ENCODE assay signal across 1 cellular context in genomic region chr1:43548285-43549271, GRCh38.
TF ChIP-seq lines count a peak whose summit lies in the region.

No MANE protein-coding gene starts in this region.

TF ChIP-seq in HepG2, 621 proteins besides CTCF, POLR2A, EP300 and RAD21 (continued from another document and continues in another):
- TF ChIP-seq ZNF496 (CRISPR knock-in tag; IDR thresholded peaks at IDR 0.05; ENCODE audit: insufficient replicate concordance) (no peak), CBX2 (IDR thresholded peaks at IDR 0.05; ENCODE audit: low read depth, low read length) (no peak), CBX2 (CRISPR knock-in tag; IDR thresholded peaks at IDR 0.05; ENCODE audit: low read depth) (no peak), PHF5A (CRISPR knock-in tag; IDR thresholded peaks at IDR 0.05; ENCODE audit: low read depth, unreplicated experiment) (peak; percentile 93), FOXA3 (CRISPR knock-in tag; IDR thresholded peaks at IDR 0.05) (peak; percentile 95), ZNF770 (CRISPR knock-in tag; IDR thresholded peaks at IDR 0.05) (no peak), ZBTB37 (CRISPR knock-in tag; IDR thresholded peaks at IDR 0.05) (peak; percentile 60; the same call in 1 of the 2 replicates), BCL3 (CRISPR knock-in tag; IDR thresholded peaks at IDR 0.05) (peak; percentile 92; the same call in 1 of the 2 replicates), SPEN (CRISPR knock-in tag; IDR thresholded peaks at IDR 0.05; ENCODE audit: low read depth) (peak; percentile 85; the same call in 1 of the 2 replicates), NCOA1 (CRISPR knock-in tag; IDR thresholded peaks at IDR 0.05) (peak; percentile 90; the same call in 1 of the 2 replicates), ZNF550 (CRISPR knock-in tag; IDR thresholded peaks at IDR 0.05; ENCODE audit: borderline replicate concordance) (0 out of 2 replicates have a peak, but pooled peaks have one; percentile 64), SOX5 (CRISPR knock-in tag; IDR thresholded peaks at IDR 0.05; ENCODE audit: borderline replicate concordance) (peak; percentile 96), PAF1 (CRISPR knock-in tag; IDR thresholded peaks at IDR 0.05) (no peak), ZNF577 (CRISPR knock-in tag; IDR thresholded peaks at IDR 0.05; ENCODE audit: borderline replicate concordance, low read depth) (no peak), NCOA5 (CRISPR knock-in tag; IDR thresholded peaks at IDR 0.05) (no peak), ZFP1 (CRISPR knock-in tag; IDR thresholded peaks at IDR 0.05) (peak; percentile 71; the same call in 1 of the 2 replicates), DBP (CRISPR knock-in tag; IDR thresholded peaks at IDR 0.05; ENCODE audit: not compliant biosample characterization) (no peak), ZMAT5 (CRISPR knock-in tag; IDR thresholded peaks at IDR 0.05; ENCODE audit: borderline replicate concordance, low read depth) (no peak), HNRNPUL1 (IDR thresholded peaks at IDR 0.05; ENCODE audit: low read depth, low read length) (no peak), ISL2 (CRISPR knock-in tag; IDR thresholded peaks at IDR 0.05) (peak; percentile 93), IRF2 (CRISPR knock-in tag; IDR thresholded peaks at IDR 0.05) (peak; percentile 80; the same call in 1 of the 2 replicates), ZNF780A (CRISPR knock-in tag; IDR thresholded peaks at IDR 0.05) (no peak), SNAPC5 (CRISPR knock-in tag; IDR thresholded peaks at IDR 0.05; ENCODE audit: borderline replicate concordance) (peak; percentile 79; the same call in 1 of the 2 replicates), ZNF777 (CRISPR knock-in tag; IDR thresholded peaks at IDR 0.05) (no peak), ZNF629 (CRISPR knock-in tag; conservative IDR thresholded peaks at IDR 0.05) (peak; percentile 57), KDM4B (CRISPR knock-in tag; IDR thresholded peaks at IDR 0.05) (peak; percentile 98), U2AF1 (optimal IDR thresholded peaks at IDR 0.05; ENCODE audit: low read depth, low read length) (no peak), CAMTA2 (CRISPR knock-in tag; IDR thresholded peaks at IDR 0.05; ENCODE audit: borderline replicate concordance) (no peak), ZNF3 (CRISPR knock-in tag; IDR thresholded peaks at IDR 0.05) (no peak), RNF219 (CRISPR knock-in tag; IDR thresholded peaks at IDR 0.05) (no peak), MEIS1 (CRISPR knock-in tag; IDR thresholded peaks at IDR 0.05; ENCODE audit: borderline replicate concordance) (peak; percentile 60; the same call in 1 of the 2 replicates), FOXA1 (IDR thresholded peaks at IDR 0.05) (no peak), FOXA1 (CRISPR knock-in tag; IDR thresholded peaks at IDR 0.05) (peak; percentile 89), ZZZ3 (CRISPR knock-in tag; IDR thresholded peaks at IDR 0.05; ENCODE audit: borderline replicate concordance) (no peak), RFX1 (IDR thresholded peaks at IDR 0.05) (no peak), ZNF282 (IDR thresholded peaks at IDR 0.05; ENCODE audit: partially characterized antibody) (no peak), HDAC1 (CRISPR knock-in tag; IDR thresholded peaks at IDR 0.05) (peak; percentile 92), ZBTB44 (CRISPR knock-in tag; IDR thresholded peaks at IDR 0.05) (no peak), ZNF318 (CRISPR knock-in tag; IDR thresholded peaks at IDR 0.05) (peak; percentile 90; the same call in 1 of the 2 replicates), HDAC6 (IDR thresholded peaks at IDR 0.05; ENCODE audit: low read depth, low read length) (no peak)
